In the genomic region with DNA sequence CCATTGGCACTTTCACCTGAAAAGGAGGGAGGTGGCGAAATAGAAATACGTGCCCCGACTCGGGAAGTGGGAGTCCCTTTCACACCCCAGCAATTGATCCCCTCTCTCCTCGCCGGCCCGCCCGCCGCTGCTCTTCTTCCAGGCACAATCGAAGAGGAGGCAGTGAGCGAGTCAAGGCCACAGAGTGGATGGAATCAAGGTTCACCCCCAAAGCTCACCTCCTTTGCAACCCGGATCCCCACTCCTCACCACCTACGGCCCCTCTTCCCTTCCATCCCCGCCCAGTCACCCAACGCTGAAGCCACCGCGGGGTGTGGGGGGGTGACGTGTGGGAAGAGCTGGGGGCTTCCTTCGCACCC, we compare ENCODE assay signal across 2 cellular contexts.
TF ChIP-seq lines count a peak whose summit lies in the region.

No MANE protein-coding gene starts in this region.

TF ChIP-seq in IMR-90, 13 proteins besides CTCF, POLR2A, EP300 and RAD21:
- TF ChIP-seq, protein P1, sequence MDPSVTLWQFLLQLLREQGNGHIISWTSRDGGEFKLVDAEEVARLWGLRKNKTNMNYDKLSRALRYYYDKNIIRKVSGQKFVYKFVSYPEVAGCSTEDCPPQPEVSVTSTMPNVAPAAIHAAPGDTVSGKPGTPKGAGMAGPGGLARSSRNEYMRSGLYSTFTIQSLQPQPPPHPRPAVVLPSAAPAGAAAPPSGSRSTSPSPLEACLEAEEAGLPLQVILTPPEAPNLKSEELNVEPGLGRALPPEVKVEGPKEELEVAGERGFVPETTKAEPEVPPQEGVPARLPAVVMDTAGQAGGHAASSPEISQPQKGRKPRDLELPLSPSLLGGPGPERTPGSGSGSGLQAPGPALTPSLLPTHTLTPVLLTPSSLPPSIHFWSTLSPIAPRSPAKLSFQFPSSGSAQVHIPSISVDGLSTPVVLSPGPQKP (IDR thresholded peaks at IDR 0.05; ENCODE audit: borderline replicate concordance, low read depth, low read length): no peak
- TF ChIP-seq FOS (IDR thresholded peaks at IDR 0.05; ENCODE audit: low read depth, low read length): no peak
- TF ChIP-seq MAZ (IDR thresholded peaks at IDR 0.05; ENCODE audit: borderline replicate concordance, low read depth, low read length): no peak
- no peak for TF ChIP-seq CHD1 (IDR thresholded peaks at IDR 0.05; ENCODE audit: low read depth, low read length)
- TF ChIP-seq MAFK (IDR thresholded peaks at IDR 0.05; ENCODE audit: low read depth, low read length): no peak
- TF ChIP-seq BHLHE40 (IDR thresholded peaks at IDR 0.05; ENCODE audit: low read depth, low read length): no peak
- TF ChIP-seq CEBPB (IDR thresholded peaks at IDR 0.05; ENCODE audit: low read depth, low read length): no peak
- TF ChIP-seq, protein P2, sequence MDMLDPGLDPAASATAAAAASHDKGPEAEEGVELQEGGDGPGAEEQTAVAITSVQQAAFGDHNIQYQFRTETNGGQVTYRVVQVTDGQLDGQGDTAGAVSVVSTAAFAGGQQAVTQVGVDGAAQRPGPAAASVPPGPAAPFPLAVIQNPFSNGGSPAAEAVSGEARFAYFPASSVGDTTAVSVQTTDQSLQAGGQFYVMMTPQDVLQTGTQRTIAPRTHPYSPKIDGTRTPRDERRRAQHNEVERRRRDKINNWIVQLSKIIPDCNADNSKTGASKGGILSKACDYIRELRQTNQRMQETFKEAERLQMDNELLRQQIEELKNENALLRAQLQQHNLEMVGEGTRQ (IDR thresholded peaks at IDR 0.05; ENCODE audit: low read depth, low read length): no peak
- TF ChIP-seq SMC3 (IDR thresholded peaks at IDR 0.05; ENCODE audit: low read depth, low read length): no peak

TF ChIP-seq in H1, 55 proteins besides CTCF, POLR2A, EP300 and RAD21:
- TF ChIP-seq MAFK (IDR thresholded peaks at IDR 0.05; ENCODE audit: low read depth, low read length) (no peak), ASH2L (IDR thresholded peaks at IDR 0.05; ENCODE audit: low read length) (peak; percentile 99), CREB1 (IDR thresholded peaks at IDR 0.05) (no peak), SUZ12 (IDR thresholded peaks at IDR 0.05; ENCODE audit: low read length) (peak; percentile 15; the same call in 1 of the 2 replicates), SIX5 (IDR thresholded peaks at IDR 0.05; ENCODE audit: low read depth, low read length) (no peak), PHF8 (conservative IDR thresholded peaks at IDR 0.05; ENCODE audit: low read depth, low read length) (0 out of 2 replicates have a peak, but pooled peaks have one; percentile 12), SP1 (IDR thresholded peaks at IDR 0.05; ENCODE audit: low read depth, low read length) (no peak), KDM4A (IDR thresholded peaks at IDR 0.05; ENCODE audit: low read depth, low read length, severe bottlenecking) (peak; percentile 93)
